ENCODE assay signal across 8 cellular contexts in the genomic region with DNA sequence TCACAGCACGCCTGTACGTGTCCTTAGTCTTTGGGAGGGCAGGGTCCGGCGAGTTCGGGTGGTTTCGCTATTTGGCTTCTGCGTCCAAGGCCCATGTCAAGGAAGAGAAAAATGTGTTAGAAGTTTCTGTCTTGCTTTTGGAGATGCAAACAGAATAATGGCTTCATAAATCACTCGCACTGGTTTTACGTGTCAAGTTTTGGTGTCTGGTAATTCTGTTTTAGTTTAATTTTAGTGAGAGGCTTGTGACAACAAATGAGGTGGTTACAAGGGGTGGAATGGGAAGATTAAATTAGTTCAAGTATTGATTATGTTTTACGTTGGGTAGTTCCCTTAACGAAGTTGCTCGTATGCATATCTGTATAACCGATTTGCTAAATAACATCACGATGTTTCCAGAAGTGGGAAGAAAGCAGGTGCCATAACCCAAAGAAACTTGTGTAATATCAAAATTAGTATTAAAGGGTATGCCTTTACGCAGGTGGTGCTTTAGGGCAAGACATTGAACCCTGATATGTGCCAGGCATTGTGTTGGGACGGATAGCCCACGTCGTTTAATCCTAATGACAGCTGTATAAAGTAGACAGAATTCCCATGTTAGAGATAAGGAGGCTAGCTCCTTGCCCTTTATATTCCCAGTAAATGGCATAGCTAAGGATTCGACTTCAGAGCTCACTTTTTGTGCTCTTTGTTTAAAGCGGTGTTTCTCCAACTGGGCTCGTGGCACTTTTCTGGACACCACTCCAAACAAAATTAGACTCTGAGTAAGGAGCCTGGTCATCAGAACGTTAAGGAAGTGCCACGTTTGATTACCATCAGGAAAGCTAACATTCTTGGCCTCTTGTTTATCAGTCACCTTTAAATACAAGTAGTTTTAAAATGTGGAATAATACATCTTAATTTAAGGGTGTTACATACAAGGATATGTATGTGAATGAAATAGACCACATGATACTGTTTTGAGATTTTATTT. TPM values are rescaled to one million over a fixed set of nuclear protein-coding genes. Genes with fewer than 3 reads are reported as not detected.
DNase-seq lines count a peak whose midpoint lies in the region; ATAC-seq and TF ChIP-seq lines count a peak whose summit lies in the region.

No MANE protein-coding gene starts in this region.

- no peak for DNase-seq in mammary epithelial cell
- no peak for DNase-seq in effector CD4-positive, alpha-beta T cell
- DNase-seq in NCI-H446 treated with DMSO at 0.1 percent for 48 hours (lab: John Stamatoyannopoulos, UW) = no peak

- BruUV-seq in mammary epithelial cell (replicated peaks; lab: Mats Ljungman, UMichigan) = no TSS peak

- H3K36me3 ChIP-seq in HUES48 (ENCODE audit: control insufficient read depth, insufficient read depth, low read length) (peaks cover 52% of the 10 kb centered on the region), mammary epithelial cell (ENCODE audit: insufficient read depth, low read length) (peaks cover 34% of the 10 kb centered on the region)

- peak overlapping the region; percentile 96 for H2AFZ ChIP-seq in mammary epithelial cell (ENCODE audit: low read depth, low read length)

- peak overlapping the region; percentile 95 for H3K4me3 ChIP-seq in HUES48 (ENCODE audit: low read depth, low read length)
- H3K4me3 ChIP-seq in mammary epithelial cell (replicated peaks in 1 of 3; ENCODE audit: insufficient read depth in 1 of 3, low read depth in 2 of 3, low read length in 3 of 3) = peak overlapping the region; percentile 71 to 90 (median 85)
- peak overlapping the region; percentile 99 for H3K4me3 ChIP-seq in mononuclear cell (ENCODE audit: low read length)

- H3K9me3 ChIP-seq in HUES48 (ENCODE audit: control insufficient read depth, insufficient read depth, low read length) (no peaks in the 10 kb centered on the region), mammary epithelial cell (replicated peaks; ENCODE audit: insufficient read depth, low read length) (no peaks in the 10 kb centered on the region), mononuclear cell (ENCODE audit: low read depth, low read length) (no peaks in the 10 kb centered on the region)

- in situ Hi-C loops in mammary epithelial cell (cut with MboI; ENCODE audit: low sequenced_read_pairs in 2 of 2) = no loop called here

- H3K79me2 ChIP-seq in mammary epithelial cell (ENCODE audit: insufficient read depth, low read length) = peaks cover 59% of the 10 kb centered on the region

- H3K4me1 ChIP-seq in HUES48 (ENCODE audit: control insufficient read depth, insufficient read depth, low read length) (peaks cover 18% of the 10 kb centered on the region; the same call in 1 of the 2 replicates), mammary epithelial cell (ENCODE audit: insufficient read depth, low read length) (peaks cover 28% of the 10 kb centered on the region), mononuclear cell (ENCODE audit: insufficient read depth, low read length) (peaks cover 29% of the 10 kb centered on the region)

- peak overlapping the region; percentile 98 for H3K9ac ChIP-seq in HUES48 (ENCODE audit: low read depth, low read length)
- H3K9ac ChIP-seq in mammary epithelial cell (ENCODE audit: insufficient read depth, low read length) = peak overlapping the region; percentile 96

- 1% methylated on average over 21 of the region's 23 CpGs for WGBS in mammary epithelial cell (ENCODE audit: low coverage, missing lambda C conversion rate)

- peak overlapping the region; percentile 93 for H3K27ac ChIP-seq in HUES48 (ENCODE audit: low read depth, low read length)
- H3K27ac ChIP-seq in mammary epithelial cell (ENCODE audit: insufficient read depth, low read depth, low read length) = peak overlapping the region; percentile 89

- H4K20me1 ChIP-seq in mammary epithelial cell (ENCODE audit: insufficient read depth, low read length) = peaks cover 2% of the 10 kb centered on the region

- dilution Hi-C loops in mammary epithelial cell (cut with HindIII; ENCODE audit: low sequenced_read_pairs) = no loop called here

- CTCF ChIA-PET in mammary epithelial cell (lab: Charles Lee; ENCODE audit: low non-redundant PET) = no interaction called here

- no peak for TF ChIP-seq CTCF in mammary epithelial cell (conservative IDR thresholded peaks at IDR 0.05 in 1 of 2, IDR thresholded peaks at IDR 0.05 in 1 of 2; ENCODE audit: extremely low read depth in 1 of 2, insufficient read depth in 1 of 2, low read depth in 1 of 2, low read length in 2 of 2)

- H3K27me3 ChIP-seq in HUES48 (ENCODE audit: control insufficient read depth, insufficient read depth, low read length) = no peaks in the 10 kb centered on the region
- H3K27me3 ChIP-seq in mammary epithelial cell (ENCODE audit: insufficient read depth, low read length) = no peaks in the 10 kb centered on the region
- H3K27me3 ChIP-seq in mononuclear cell (ENCODE audit: insufficient read depth, low read length) = no peaks in the 10 kb centered on the region

- intact Hi-C loops in mammary epithelial cell (cut with micrococcal nuclease) = loop anchor here (2.0 kb wide), 1 partner anchor 30 kb away; a partner anchor contains a TSS

- ATAC-seq in GM18909 (IDR thresholded peaks at IDR 0.05; ENCODE audit: poor library complexity, unreplicated experiment) (peak; percentile 9), GM18498 (IDR thresholded peaks at IDR 0.05; ENCODE audit: unreplicated experiment) (no peak), GM21360 (IDR thresholded peaks at IDR 0.05; ENCODE audit: unreplicated experiment) (no peak)

- H3K4me2 ChIP-seq in mammary epithelial cell (ENCODE audit: insufficient read depth, low read depth, low read length) = peak overlapping the region; percentile 73

RNA-seq across cellular contexts. Expression of a gene that starts 0.8 kb away (rescaled TPM):
- total RNA-seq in mammary epithelial cell (100 to 1,000 TPM; 400 to 945 TPM), mononuclear cell (1,534 TPM)
- 1,818 TPM for polyA plus RNA-seq in mammary epithelial cell
- 201 TPM for polyA minus RNA-seq in mammary epithelial cell

RNA-seq across cellular contexts. Expression of a gene that starts 29.2 kb away (rescaled TPM):
- total RNA-seq in mammary epithelial cell (100 to 1,000 TPM in 1 of 2 donors, 10 to 100 TPM in 1; 99.8 to 139 TPM), mononuclear cell (54.5 TPM)
- polyA plus RNA-seq in mammary epithelial cell = 97.1 TPM
- polyA minus RNA-seq in mammary epithelial cell = 49.6 TPM
